ENCODE assay signal across 1 cellular context in the genomic region with DNA sequence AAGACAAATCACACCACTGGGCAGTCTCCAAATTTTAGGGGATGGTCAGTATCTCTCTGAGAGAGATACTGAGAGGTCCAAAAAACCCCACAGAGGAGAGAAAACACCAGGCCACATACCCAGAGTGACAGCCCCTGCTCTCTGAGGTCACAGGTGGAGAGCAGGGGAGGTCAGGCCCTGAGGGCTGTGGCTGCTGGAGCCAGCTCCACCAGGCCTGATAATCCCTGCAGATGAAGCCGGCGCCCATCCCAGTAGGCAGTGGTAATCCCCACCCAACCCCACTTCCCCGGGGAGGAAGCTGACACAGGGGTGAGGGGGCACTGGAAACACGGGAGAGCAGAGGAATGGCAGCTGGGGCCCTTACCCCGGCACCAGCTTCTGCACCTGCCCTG.
TF ChIP-seq lines count a peak whose summit lies in the region.

No MANE protein-coding gene starts in this region.

TF ChIP-seq in H1, 55 proteins besides CTCF, POLR2A, EP300 and RAD21:
- TF ChIP-seq POLR2AphosphoS5 (IDR thresholded peaks at IDR 0.05; ENCODE audit: low read depth, low read length) (no peak), CTBP2 (IDR thresholded peaks at IDR 0.05; ENCODE audit: borderline replicate concordance, insufficient read depth, insufficient read length, low read length) (no peak), TBP (IDR thresholded peaks at IDR 0.05; ENCODE audit: low read depth, low read length) (no peak), NRF1 (IDR thresholded peaks at IDR 0.05; ENCODE audit: low read depth, low read length) (no peak), JUND (IDR thresholded peaks at IDR 0.05; ENCODE audit: low read length) (no peak), SIRT6 (IDR thresholded peaks at IDR 0.05; ENCODE audit: low read length) (no peak), KDM1A (IDR thresholded peaks at IDR 0.05; ENCODE audit: borderline replicate concordance, low read length) (no peak), BCL11A (IDR thresholded peaks at IDR 0.05; ENCODE audit: low read depth in 2 of 2, low read length in 2 of 2) (no peak), SUZ12 (IDR thresholded peaks at IDR 0.05; ENCODE audit: low read length) (no peak), SRF (IDR thresholded peaks at IDR 0.05; ENCODE audit: low read depth, low read length) (no peak), FOSL1 (IDR thresholded peaks at IDR 0.05; ENCODE audit: insufficient read depth, low read depth, low read length) (no peak)
- TF ChIP-seq, protein P1, sequence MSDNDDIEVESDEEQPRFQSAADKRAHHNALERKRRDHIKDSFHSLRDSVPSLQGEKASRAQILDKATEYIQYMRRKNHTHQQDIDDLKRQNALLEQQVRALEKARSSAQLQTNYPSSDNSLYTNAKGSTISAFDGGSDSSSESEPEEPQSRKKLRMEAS (IDR thresholded peaks at IDR 0.05): no peak
